In the genomic region with DNA sequence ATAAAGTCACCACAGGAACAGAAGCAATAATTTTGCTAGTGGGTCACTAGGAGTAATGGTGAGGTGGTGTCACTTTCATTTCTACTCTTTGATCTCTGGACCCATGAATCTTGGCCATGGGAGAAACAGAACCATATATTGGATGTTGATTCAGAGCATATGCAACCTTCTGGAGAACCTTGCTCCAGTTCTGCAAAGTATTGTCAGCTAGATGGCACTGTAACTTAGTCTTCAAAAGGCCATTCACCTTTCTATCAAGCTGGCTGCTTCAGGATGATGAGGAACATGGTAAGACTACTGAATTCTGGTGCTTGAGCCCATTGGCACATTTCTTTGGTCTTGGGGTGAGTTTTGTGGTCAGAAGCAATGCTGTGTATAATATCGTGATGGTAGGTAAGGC, we compare ENCODE assay signal across 18 cellular contexts.
DNase-seq lines count a peak whose midpoint lies in the region; ATAC-seq, FAIRE-seq and TF ChIP-seq lines count a peak whose summit lies in the region.
"Had no signal": no experiment of that assay in that cellular context is flagged by ENCODE, and none has a peak within 500 bp of the region (broad histone marks: within the 10 kb centered on the region; RNA-seq: fewer than 3 reads in every experiment).

No MANE protein-coding gene starts in this region.

- peaks cover 20% of the 10 kb centered on the region for H3K4me1 Mint-ChIP-seq in HFFc6 (ENCODE audit: low read depth)
- H3K4me1 Mint-ChIP-seq: CD4-positive, alpha-beta memory T cell; neural crest cell had no signal

- no peaks in the 10 kb centered on the region for H3K9me3 ChIP-seq in adipocyte (ENCODE audit: control insufficient read depth, low read length)

- H3K4me1 ChIP-seq in adipocyte (ENCODE audit: control insufficient read depth, insufficient read depth, low read length) = no peaks in the 10 kb centered on the region

- no peak overlapping the region for H3K4me3 ChIP-seq in adipocyte (ENCODE audit: low read length)
- H3K4me3 ChIP-seq: K562, lung, PC-9, skin epidermis had no signal

- no peaks in the 10 kb centered on the region; the same call in 1 of the 2 replicates for H3K9me3 Mint-ChIP-seq in HFFc6

- peak; percentile 48; the same call in 1 of the 2 replicates for TF ChIP-seq CTCF in HFFc6 (IDR thresholded peaks at IDR 0.05)

- no peak overlapping the region for H3K9ac ChIP-seq in adipocyte (ENCODE audit: low read length)

- no peaks in the 10 kb centered on the region for H3K27me3 ChIP-seq in adipocyte (replicated peaks; ENCODE audit: control insufficient read depth, insufficient read depth, low read length)

- no peaks in the 10 kb centered on the region for H3K36me3 ChIP-seq in adipocyte (ENCODE audit: control insufficient read depth, insufficient read depth, low read length, severe bottlenecking)

- no peak for FAIRE-seq in urothelium cell line (lab: Jason Lieb, UNC)
- FAIRE-seq: K562 had no signal

- H3K4me3 Mint-ChIP-seq in HFFc6 = no peak overlapping the region
- H3K4me3 Mint-ChIP-seq: CD4-positive, alpha-beta memory T cell; neural crest cell; T-helper 17 cell had no signal

- DNase-seq in DMS53 treated with DMSO at 0.1 percent for 48 hours (lab: John Stamatoyannopoulos, UW; ENCODE audit: unreplicated experiment) (peak; percentile 3), HFFc6 (no peak), adipocyte (ENCODE audit: low read depth) (peak; percentile 34), inferior parietal cortex (ENCODE audit: extremely low spot score) (peak; percentile 13), urothelium cell line (ENCODE audit: low spot score) (no peak), AG08396 (ENCODE audit: low spot score) (no peak), HCEC 1CT (no peak)
- DNase-seq: activated CD4-positive, alpha-beta T cell treated with anti-CD3 and anti-CD28 coated beads, Interleukin-2, amount 50 U/mL, for 1 hour; aorta; CD4-positive, alpha-beta memory T cell; hippocampal formation; PC-9; T-helper 17 cell had no signal

- H3K36me3 Mint-ChIP-seq in HFFc6 (ENCODE audit: low read depth) = peaks cover 6% of the 10 kb centered on the region
- H3K36me3 Mint-ChIP-seq: CD4-positive, alpha-beta memory T cell had no signal

- no peak overlapping the region for H3K27ac Mint-ChIP-seq in HFFc6
- H3K27ac Mint-ChIP-seq: CD4-positive, alpha-beta memory T cell; T-helper 17 cell had no signal

- ATAC-seq in GM21381 (IDR thresholded peaks at IDR 0.05; ENCODE audit: unreplicated experiment) = no peak
- ATAC-seq: K562, T-helper 17 cell had no signal

- no peaks in the 10 kb centered on the region for H3K27me3 Mint-ChIP-seq in HFFc6 (ENCODE audit: insufficient read depth)

Comparison
In these comparisons a context has a peak if more than half of its experiments do, and no peak if none do; other contexts are left out.
1. DNase-seq: peak in DMS53 treated with DMSO at 0.1 percent for 48 hours (single experiment), adipocyte (single experiment) and inferior parietal cortex (single experiment); none in HFFc6 (single experiment), urothelium cell line (single experiment), AG08396 (single experiment) and HCEC 1CT (single experiment).